ENCODE assay signal across 8 cellular contexts in the genomic region with DNA sequence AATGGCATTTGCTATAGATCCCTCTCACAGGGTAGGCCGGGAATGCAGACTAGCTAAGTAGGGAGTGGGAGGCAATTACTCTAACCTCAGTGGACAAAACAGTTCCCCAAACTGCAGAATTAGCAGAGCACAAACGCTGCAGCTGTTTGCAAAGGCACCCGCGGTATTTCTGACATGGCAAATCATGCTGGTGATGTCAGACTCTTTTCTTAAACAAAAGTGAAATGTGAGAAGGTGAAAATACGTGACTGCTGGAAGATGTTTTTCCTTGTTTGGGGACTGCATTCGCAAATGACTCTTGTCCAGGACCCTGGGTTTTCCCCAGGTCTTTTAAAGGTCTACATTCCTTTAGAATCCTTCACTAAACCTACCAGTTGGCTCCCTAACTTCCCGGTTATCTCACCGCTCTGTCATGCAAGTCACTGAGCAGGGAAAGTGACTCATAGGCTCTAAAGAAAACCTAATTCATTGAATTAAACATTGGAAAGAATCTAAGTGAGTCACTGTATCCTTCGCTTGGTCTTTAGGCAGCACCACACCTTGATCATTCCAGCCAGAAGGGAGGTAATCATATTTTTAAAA.
DNase-seq lines count a peak whose midpoint lies in the region; ATAC-seq, FAIRE-seq and TF ChIP-seq lines count a peak whose summit lies in the region.

No MANE protein-coding gene starts in this region.

- peak overlapping the region; percentile 85 to 93 (median 87) for H3K27ac Mint-ChIP-seq in nephron

- BruUV-seq in PC-3 (replicated peaks; lab: Mats Ljungman, UMichigan) = no TSS peak

- H3K4me1 ChIP-seq in ACC112 (ENCODE audit: control insufficient read depth, insufficient read depth, low read length, unreplicated experiment) = peaks cover 68% of the 10 kb centered on the region
- H3K4me1 ChIP-seq in PC-3 (ENCODE audit: insufficient read depth, low read length) = peaks cover 80% of the 10 kb centered on the region
- H3K4me1 ChIP-seq in esophagus muscularis mucosa = peaks cover 19 to 32% (median 28%) of the 10 kb centered on the region in 4 donors
- H3K4me1 ChIP-seq in effector memory CD4-positive, alpha-beta T cell (ENCODE audit: control insufficient read depth, insufficient read depth, low read length, poor library complexity, severe bottlenecking) = no peaks in the 10 kb centered on the region

- H3K36me3 ChIP-seq in ACC112 (ENCODE audit: insufficient read depth, low read length) = no peaks in the 10 kb centered on the region
- no peaks in the 10 kb centered on the region for H3K36me3 ChIP-seq in PC-3 (ENCODE audit: low read depth, low read length)
- no peaks in the 10 kb centered on the region for H3K36me3 ChIP-seq in esophagus muscularis mucosa
- no peaks in the 10 kb centered on the region for H3K36me3 ChIP-seq in effector memory CD4-positive, alpha-beta T cell (ENCODE audit: control insufficient read depth, insufficient read depth, low read length)

- no peaks in the 10 kb centered on the region for H3K36me3 Mint-ChIP-seq in nephron (ENCODE audit: low read depth)

- H3F3A ChIP-seq in PC-3 (ENCODE audit: low read length, unreplicated experiment) = peaks cover 36% of the 10 kb centered on the region

- no peaks in the 10 kb centered on the region for H3K79me2 ChIP-seq in ACC112 (ENCODE audit: control insufficient read depth, insufficient read depth, low read length, unreplicated experiment)
- peaks cover 19% of the 10 kb centered on the region for H3K79me2 ChIP-seq in PC-3 (ENCODE audit: low read length)

- FAIRE-seq in H54 (lab: Jason Lieb, UNC) = peak; percentile 71

- peak overlapping the region; percentile 92 for H3K9ac ChIP-seq in PC-3 (ENCODE audit: low read length)

- 2% methylated on average over 9 of the region's 9 CpGs for WGBS in esophagus muscularis mucosa

- no peaks in the 10 kb centered on the region for H3K9me3 Mint-ChIP-seq in nephron

- H4K20me1 ChIP-seq in PC-3 (ENCODE audit: low read length) = no peaks in the 10 kb centered on the region

- ATAC-seq in PC-3 (peak; percentile 68), HG03460 (IDR thresholded peaks at IDR 0.05; ENCODE audit: unreplicated experiment) (no peak)

- peak overlapping the region; percentile 99 for H3K27ac ChIP-seq in ACC112 (ENCODE audit: low read depth, low read length)
- peak overlapping the region; percentile 97 for H3K27ac ChIP-seq in PC-3 (ENCODE audit: low read length)
- H3K27ac ChIP-seq in esophagus muscularis mucosa (replicated peaks in 1 of 4) = peak overlapping the region; percentile 73 to 81 (median 74)
- H3K27ac ChIP-seq in effector memory CD4-positive, alpha-beta T cell (ENCODE audit: insufficient read depth, low read length, poor library complexity, severe bottlenecking) = no peak overlapping the region

- H3K27me3 Mint-ChIP-seq in nephron (ENCODE audit: low read depth) = peaks cover 7% of the 10 kb centered on the region

- H3K27me3 ChIP-seq in ACC112 (ENCODE audit: insufficient read depth, low read length) (no peaks in the 10 kb centered on the region), PC-3 (ENCODE audit: low read length) (no peaks in the 10 kb centered on the region), esophagus muscularis mucosa (no peaks in the 10 kb centered on the region)
- H3K27me3 ChIP-seq in effector memory CD4-positive, alpha-beta T cell (replicated peaks; ENCODE audit: control insufficient read depth, insufficient read depth, low read length, poor library complexity, severe bottlenecking) = no peaks in the 10 kb centered on the region

- intact Hi-C loops in PC-3 (cut with micrococcal nuclease) (loop anchor here (1.0 kb wide), 4 partner anchors 27 to 534 kb away; no protein-coding TSS in a partner anchor), esophagus muscularis mucosa (cut with DNase I) (no loop called here)

- H3K9me2 ChIP-seq in PC-3 (replicated peaks; ENCODE audit: low read length) = no peaks in the 10 kb centered on the region

- H3K4me1 Mint-ChIP-seq in nephron = peaks cover 52% of the 10 kb centered on the region

- DNase-seq in H54 (ENCODE audit: insufficient read length, low spot score) = peak; percentile 68
- peak; percentile 100 for DNase-seq in PC-3
- DNase-seq in esophagus muscularis mucosa (ENCODE audit: extremely low spot score) = no peak
- DNase-seq in effector memory CD4-positive, alpha-beta T cell = no peak
- DNase-seq in NCI-H128 (lab: John Stamatoyannopoulos, UW; ENCODE audit: unreplicated experiment) = no peak

- no peak for TF ChIP-seq EP300 in esophagus muscularis mucosa (IDR thresholded peaks at IDR 0.05)

- TF ChIP-seq POLR2A in H54 (IDR thresholded peaks at IDR 0.05; ENCODE audit: low read depth, low read length) (no peak), esophagus muscularis mucosa (IDR thresholded peaks at IDR 0.05; ENCODE audit: low read depth) (no peak)

- H3K4me2 ChIP-seq in PC-3 (ENCODE audit: low read length) = peak overlapping the region; percentile 82

- H3K9me3 ChIP-seq in PC-3 (ENCODE audit: low read length) = no peaks in the 10 kb centered on the region
- no peaks in the 10 kb centered on the region for H3K9me3 ChIP-seq in esophagus muscularis mucosa
- no peaks in the 10 kb centered on the region for H3K9me3 ChIP-seq in effector memory CD4-positive, alpha-beta T cell (ENCODE audit: control insufficient read depth, low read length)

- H3K4me3 Mint-ChIP-seq in nephron = peak overlapping the region in 2 of 3 experiments; percentile 29 to 49

- no peak overlapping the region for H2AFZ ChIP-seq in ACC112 (ENCODE audit: low read length, unreplicated experiment)
- H2AFZ ChIP-seq in PC-3 (ENCODE audit: low read length) = peak overlapping the region; percentile 24; the same call in 1 of the 2 replicates

- H3K4me3 ChIP-seq in ACC112 (ENCODE audit: low read depth, low read length) (peak overlapping the region; percentile 62), PC-3 (ENCODE audit: low read length) (peak overlapping the region; percentile 53), esophagus muscularis mucosa (peak overlapping the region; percentile 34 to 45 (median 37))
- H3K4me3 ChIP-seq in effector memory CD4-positive, alpha-beta T cell (ENCODE audit: insufficient read depth, low read depth, low read length, poor library complexity, severe bottlenecking) = no peak overlapping the region

- CTCF ChIA-PET in PC-3 (lab: Charles Lee) = no interaction called here

- POLR2A ChIA-PET in PC-3 (lab: Charles Lee; ENCODE audit: unreplicated experiment) = interaction anchor here (0.5 to 0.7 kb wide), 4 partner anchors 24 to 374 kb away, joined by 3 to 20 read pairs (median 4); no protein-coding TSS in a partner anchor

- no peak for TF ChIP-seq CTCF in PC-3 (conservative IDR thresholded peaks at IDR 0.05; ENCODE audit: low read depth, low read length)
- TF ChIP-seq CTCF in esophagus muscularis mucosa (IDR thresholded peaks at IDR 0.05) = no peak
- no peak for TF ChIP-seq CTCF in nephron (IDR thresholded peaks at IDR 0.05; ENCODE audit: unreplicated experiment in 3 of 3)

Comparison
In these comparisons a context has a peak if more than half of its experiments do, and no peak if none do; other contexts are left out.
1. DNase-seq: peak in H54 (single experiment) and PC-3 (single experiment); none in esophagus muscularis mucosa (single experiment), effector memory CD4-positive, alpha-beta T cell (0 of 3) and NCI-H128 (single experiment).